In the genomic region with DNA sequence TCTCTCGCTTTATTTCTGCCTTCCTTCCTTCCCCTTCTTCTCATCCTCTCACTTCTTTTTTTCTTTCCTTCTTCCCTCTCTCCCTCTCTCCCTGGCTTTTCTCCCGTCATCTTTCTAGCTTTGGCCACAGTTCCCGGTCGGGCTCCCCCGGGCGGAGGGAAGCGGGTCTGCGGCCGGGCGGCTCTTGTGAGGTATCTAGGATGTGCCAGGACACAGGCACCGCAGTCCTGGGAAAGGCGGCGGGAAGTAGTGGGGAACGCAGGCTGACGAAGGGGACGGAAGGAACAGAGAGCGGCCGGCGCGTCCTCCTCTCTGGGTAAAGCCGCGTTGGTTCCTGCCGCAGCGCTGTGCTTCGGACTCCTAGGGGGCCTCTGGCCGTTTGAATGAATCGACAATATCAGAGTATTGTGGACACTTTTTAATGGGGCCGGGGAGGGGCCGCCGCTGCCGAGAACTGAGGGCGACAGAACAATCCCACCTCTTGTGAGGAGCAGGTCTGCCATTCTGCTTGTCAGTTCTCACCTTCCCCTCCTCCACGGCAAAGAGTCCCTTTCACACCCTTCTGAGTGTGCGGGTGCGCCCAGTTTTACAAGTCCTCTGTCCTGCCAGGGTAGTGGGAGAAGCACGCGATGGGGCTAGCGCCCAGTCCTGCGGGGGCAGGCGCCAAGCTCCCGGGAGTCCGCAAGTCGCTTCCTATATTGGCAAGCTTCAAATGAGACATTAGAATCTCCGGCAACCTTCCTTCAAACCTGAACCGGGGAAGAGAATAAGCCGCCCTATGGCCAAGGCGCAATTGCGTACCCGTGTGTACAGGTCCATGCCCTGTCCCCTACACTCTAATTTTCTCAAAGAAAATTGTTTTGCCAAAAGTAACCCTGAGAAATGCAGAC, we compare ENCODE assay signal across 8 cellular contexts. TPM values are rescaled to one million over a fixed set of nuclear protein-coding genes. Genes with fewer than 3 reads are reported as not detected.
DNase-seq lines count a peak whose midpoint lies in the region; ATAC-seq and TF ChIP-seq lines count a peak whose summit lies in the region.

No MANE protein-coding gene starts in this region.

- TF ChIP-seq CTCF in cardiac muscle cell (IDR thresholded peaks at IDR 0.05; ENCODE audit: low read depth, low read length): peak; percentile 74

- ATAC-seq in stimulated activated naive CD8-positive, alpha-beta T cell treated with anti-CD3 and anti-CD28 coated beads, Interleukin-15, Interleukin-2, amounts not matched to agents 100 U/mL and 50 U/mL, for 24 hours: no peak
- ATAC-seq in activated T-cell treated with anti-CD3 and anti-CD28 coated beads, Interleukin-2, amount 50 U/mL, for 4 hours: no peak
- ATAC-seq in sciatic nerve (peak; percentile 31), HG02678 (IDR thresholded peaks at IDR 0.05; ENCODE audit: unreplicated experiment) (no peak), GM18870 (IDR thresholded peaks at IDR 0.05; ENCODE audit: unreplicated experiment) (no peak)

- intact Hi-C loops in sciatic nerve (cut with DNase I): no loop called here

- H3K4me1 Mint-ChIP-seq in stimulated activated naive CD8-positive, alpha-beta T cell treated with anti-CD3 and anti-CD28 coated beads, Interleukin-15, Interleukin-2, amounts not matched to agents 100 ng/mL and 50 ng/mL, for 24 hours (ENCODE audit: low read depth): peaks cover 79% of the 10 kb centered on the region
- peaks cover 77% of the 10 kb centered on the region for H3K4me1 Mint-ChIP-seq in activated T-cell treated with anti-CD3 and anti-CD28 coated beads, Interleukin-2, amount 50 U/mL, for 4 hours (ENCODE audit: low read depth)

- no peak for DNase-seq in stimulated activated naive CD8-positive, alpha-beta T cell treated with anti-CD3 and anti-CD28 coated beads, Interleukin-15, Interleukin-2, amounts not matched to agents 100 U/mL and 50 U/mL, for 24 hours
- DNase-seq in NCI-H2196 (lab: John Stamatoyannopoulos, UW; ENCODE audit: unreplicated experiment) (peak; percentile 51), cardiac muscle cell (ENCODE audit: low read depth in 1 of 2, low spot score in 1 of 2) (peak; percentile 63 to 81), sciatic nerve (ENCODE audit: low spot score) (no peak)
- no peak for DNase-seq in activated T-cell treated with anti-CD3 and anti-CD28 coated beads, Interleukin-2, amount 50 U/mL, for 4 hours

- no peaks in the 10 kb centered on the region for H3K36me3 Mint-ChIP-seq in stimulated activated naive CD8-positive, alpha-beta T cell treated with anti-CD3 and anti-CD28 coated beads, Interleukin-15, Interleukin-2, amounts not matched to agents 100 ng/mL and 50 ng/mL, for 24 hours (ENCODE audit: low read depth)
- H3K36me3 Mint-ChIP-seq in activated T-cell treated with anti-CD3 and anti-CD28 coated beads, Interleukin-2, amount 50 U/mL, for 4 hours (ENCODE audit: insufficient read depth): no peaks in the 10 kb centered on the region

- peak overlapping the region; percentile 81 for H3K4me3 Mint-ChIP-seq in stimulated activated naive CD8-positive, alpha-beta T cell treated with anti-CD3 and anti-CD28 coated beads, Interleukin-15, Interleukin-2, amounts not matched to agents 100 ng/mL and 50 ng/mL, for 24 hours
- H3K4me3 Mint-ChIP-seq in activated T-cell treated with anti-CD3 and anti-CD28 coated beads, Interleukin-2, amount 50 U/mL, for 4 hours: peak overlapping the region; percentile 50

- no peak overlapping the region for H3K27ac ChIP-seq in cardiac muscle cell

- peak overlapping the region; percentile 23 for H3K4me3 ChIP-seq in cardiac muscle cell

- peaks cover 100% of the 10 kb centered on the region for H3K27me3 ChIP-seq in cardiac muscle cell

- H3K4me1 ChIP-seq in cardiac muscle cell (ENCODE audit: low read depth): peaks cover 12% of the 10 kb centered on the region

- H3K9me3 ChIP-seq in cardiac muscle cell (ENCODE audit: low read depth): no peaks in the 10 kb centered on the region

- peaks cover 99% of the 10 kb centered on the region for H3K27me3 Mint-ChIP-seq in stimulated activated naive CD8-positive, alpha-beta T cell treated with anti-CD3 and anti-CD28 coated beads, Interleukin-15, Interleukin-2, amounts not matched to agents 100 ng/mL and 50 ng/mL, for 24 hours
- peaks cover 97% of the 10 kb centered on the region for H3K27me3 Mint-ChIP-seq in activated T-cell treated with anti-CD3 and anti-CD28 coated beads, Interleukin-2, amount 50 U/mL, for 4 hours (ENCODE audit: low read depth)

- H3K27ac Mint-ChIP-seq in stimulated activated naive CD8-positive, alpha-beta T cell treated with anti-CD3 and anti-CD28 coated beads, Interleukin-15, Interleukin-2, amounts not matched to agents 100 ng/mL and 50 ng/mL, for 24 hours: no peak overlapping the region

- H3K36me3 ChIP-seq in cardiac muscle cell: no peaks in the 10 kb centered on the region

- H3K9me3 Mint-ChIP-seq in stimulated activated naive CD8-positive, alpha-beta T cell treated with anti-CD3 and anti-CD28 coated beads, Interleukin-15, Interleukin-2, amounts not matched to agents 100 ng/mL and 50 ng/mL, for 24 hours: no peaks in the 10 kb centered on the region
- H3K9me3 Mint-ChIP-seq in activated T-cell treated with anti-CD3 and anti-CD28 coated beads, Interleukin-2, amount 50 U/mL, for 4 hours: no peaks in the 10 kb centered on the region

RNA-seq across cellular contexts. Expression of a gene that starts 1.1 kb away (rescaled TPM):
- not detected for total RNA-seq in activated T-cell treated with anti-CD3 and anti-CD28 coated beads, Interleukin-2, amount 50 U/mL, for 4 hours
- total RNA-seq in cardiac muscle cell (0.04 TPM in 1 of 2 replicates, not detected in the other), sciatic nerve (0.45 TPM)
- polyA plus RNA-seq in cardiac muscle cell: 0.02 TPM in 1 of 2 replicates, not detected in the other

RNA-seq across cellular contexts. Expression of a gene that starts 13.6 kb away (rescaled TPM):
- 1 to 10 TPM in 2 of 3 donors, under 1 TPM in 1; 0.68 to 2.5 (median 2.4) TPM for total RNA-seq in activated T-cell treated with anti-CD3 and anti-CD28 coated beads, Interleukin-2, amount 50 U/mL, for 4 hours
- total RNA-seq in cardiac muscle cell (4.3 and 12.0 TPM in 2 replicates), sciatic nerve (1.3 TPM)
- polyA plus RNA-seq in cardiac muscle cell: 1.6 and 9.2 TPM in 2 replicates

Comparison
In these comparisons a context has a peak if more than half of its experiments do, and no peak if none do; other contexts are left out.
1. DNase-seq: peak in NCI-H2196 (single experiment) and cardiac muscle cell (2 of 2); none in stimulated activated naive CD8-positive, alpha-beta T cell treated with anti-CD3 and anti-CD28 coated beads, Interleukin-15, Interleukin-2, amounts not matched to agents 100 U/mL and 50 U/mL, for 24 hours (single experiment), activated T-cell treated with anti-CD3 and anti-CD28 coated beads, Interleukin-2, amount 50 U/mL, for 4 hours (single experiment) and sciatic nerve (single experiment).